ENCODE assay signal across 20 cellular contexts in the genomic region with DNA sequence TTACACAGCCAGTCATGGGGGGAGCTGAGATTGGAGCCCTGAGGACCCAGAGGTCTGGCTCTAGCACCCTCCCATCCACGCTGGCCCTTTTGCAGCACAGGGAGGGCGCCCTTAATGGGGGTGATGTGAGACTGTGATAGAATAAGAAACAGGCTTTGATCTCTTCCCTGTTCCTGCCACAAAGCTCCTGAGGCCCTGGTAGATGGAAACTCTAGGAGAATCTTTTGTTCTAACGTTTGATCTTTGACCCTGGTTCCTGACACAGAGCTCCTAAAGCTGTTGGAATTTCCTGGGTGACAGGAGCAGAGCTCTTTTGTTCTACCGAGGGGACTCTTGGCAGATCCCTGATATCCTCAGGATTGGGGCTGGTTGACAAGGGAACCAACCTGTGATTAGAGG. TPM values are rescaled to one million over a fixed set of nuclear protein-coding genes. Genes with fewer than 3 reads are reported as not detected.
DNase-seq lines count a peak whose midpoint lies in the region; ATAC-seq, FAIRE-seq and TF ChIP-seq lines count a peak whose summit lies in the region.
"Had no signal": no experiment of that assay in that cellular context is flagged by ENCODE, and none has a peak within 500 bp of the region (broad histone marks: within the 10 kb centered on the region; RNA-seq: fewer than 3 reads in every experiment).

No MANE protein-coding gene starts in this region.

- WGBS in liver = 55% methylated on average over 4 of the region's 4 CpGs

- TF ChIP-seq CTCF in HCT116 (IDR thresholded peaks at IDR 0.05 in 2 of 3, conservative IDR thresholded peaks at IDR 0.05 in 1 of 3; ENCODE audit: borderline replicate concordance in 1 of 3, insufficient read depth in 1 of 3, low read depth in 2 of 3, low read length in 2 of 3) (no peak), liver (IDR thresholded peaks at IDR 0.05; ENCODE audit: low read depth, low read length, missing input control) (no peak), mucosa of descending colon (IDR thresholded peaks at IDR 0.05) (no peak)

- no peaks in the 10 kb centered on the region for H3K9me2 ChIP-seq in HCT116 (ENCODE audit: insufficient read depth)

- peaks cover 12 to 16% (median 15%) of the 10 kb centered on the region in 11 experiments for H3K27me3 ChIP-seq in BLaER1 treated with 17β-estradiol and CSF1 and Interleukin-3, amounts not matched to agents 10 nM and 100 nM
- H3K27me3 ChIP-seq in HCT116 (ENCODE audit: insufficient read depth, low read length) (no peaks in the 10 kb centered on the region), liver (ENCODE audit: control insufficient read depth in 4 of 4, insufficient read depth in 4 of 4, low read length in 3 of 4) (no peaks in the 10 kb centered on the region)

- FAIRE-seq in GM19239 (lab: Jason Lieb, UNC) = no peak
- FAIRE-seq: D721Med, H54 had no signal

- intact Hi-C loops in HCT116 (cut with micrococcal nuclease) = no loop called here
- intact Hi-C loops in sciatic nerve (cut with DNase I) = no loop called here
- intact Hi-C loops in mucosa of descending colon (cut with DNase I, micrococcal nuclease) = no loop called here

- ATAC-seq in HCT116 (no peak), sciatic nerve (no peak), mucosa of descending colon (no peak)

- RAD21 ChIA-PET in HCT116 (lab: Charles Lee; ENCODE audit: low non-redundant PET in 1 of 2, low total read pairs in 2 of 2, uncharacterized antibody in 2 of 2, unreplicated experiment in 2 of 2) = no interaction called here

- peaks cover 0 to 10% (median 0%) of the 10 kb centered on the region in 11 experiments; a peak in 4 of 22 replicates for H4K20me1 ChIP-seq in BLaER1 treated with 17β-estradiol and CSF1 and Interleukin-3, amounts not matched to agents 10 nM and 100 nM
- H4K20me1 ChIP-seq in HCT116 (ENCODE audit: insufficient read depth) = no peaks in the 10 kb centered on the region

- no peaks in the 10 kb centered on the region for H3K79me2 ChIP-seq in HCT116 (ENCODE audit: insufficient read depth, low read length)

- peak overlapping the region in 9 of 11 experiments; percentile 15 to 80 (median 59); a peak in 15 of 22 replicates for H3K4me2 ChIP-seq in BLaER1 treated with 17β-estradiol and CSF1 and Interleukin-3, amounts not matched to agents 10 nM and 100 nM
- no peak overlapping the region for H3K4me2 ChIP-seq in HCT116 (ENCODE audit: low read length)

- H2AFZ ChIP-seq in HCT116 (ENCODE audit: low read depth, low read length, poor library complexity, severe bottlenecking) = no peak overlapping the region
- H2AFZ ChIP-seq: GM23248 had no signal

- H3K9me3 ChIP-seq in BLaER1 treated with 17β-estradiol and CSF1 and Interleukin-3, amounts not matched to agents 10 nM and 100 nM (replicated peaks in 1 of 11) = no peaks in the 10 kb centered on the region
- H3K9me3 ChIP-seq in HCT116 (ENCODE audit: control insufficient read depth in 1 of 2, insufficient read depth in 1 of 2, low read depth in 1 of 2, low read length in 2 of 2) (no peaks in the 10 kb centered on the region), liver (ENCODE audit: control insufficient read depth in 4 of 4, low read length in 3 of 4) (no peaks in the 10 kb centered on the region), mucosa of descending colon (no peaks in the 10 kb centered on the region)

- H3K36me3 ChIP-seq in BLaER1 treated with 17β-estradiol and CSF1 and Interleukin-3, amounts not matched to agents 10 nM and 100 nM = no peaks in the 10 kb centered on the region
- H3K36me3 ChIP-seq in HCT116 (ENCODE audit: control insufficient read depth in 1 of 2, insufficient read depth in 2 of 2, low read length in 2 of 2) (no peaks in the 10 kb centered on the region), liver (ENCODE audit: control insufficient read depth in 4 of 4, insufficient read depth in 3 of 4, low read depth in 1 of 4, low read length in 3 of 4) (no peaks in the 10 kb centered on the region), mucosa of descending colon (ENCODE audit: low read depth) (no peaks in the 10 kb centered on the region)

- DNase-seq in HCT116 (ENCODE audit: low read depth, low spot score) (no peak), sciatic nerve (ENCODE audit: low spot score) (peak; percentile 5), mucosa of descending colon (no peak), GM19239 (ENCODE audit: insufficient read length, low spot score) (no peak), OCI-M2 (lab: John Stamatoyannopoulos, UW; ENCODE audit: unreplicated experiment) (no peak), activated gamma-delta T cell (lab: John Stamatoyannopoulos, UW) (no peak)
- DNase-seq: ACHN; CD4-positive, alpha-beta memory T cell; DMS153; DMS79 treated with DMSO at 0.1 percent for 48 hours; EL; GDM1; GM23248; IMR-90 had no signal

- no peak overlapping the region for H3K4me3 ChIP-seq in BLaER1 treated with 17β-estradiol and CSF1 and Interleukin-3, amounts not matched to agents 10 nM and 100 nM
- no peak overlapping the region for H3K4me3 ChIP-seq in HCT116 (replicated peaks in 1 of 2; ENCODE audit: low read depth in 1 of 2, low read length in 2 of 2)
- H3K4me3 ChIP-seq in liver (ENCODE audit: low read depth in 1 of 3, low read length in 3 of 3) = no peak overlapping the region
- no peak overlapping the region for H3K4me3 ChIP-seq in mucosa of descending colon
- H3K4me3 ChIP-seq: GM23248 had no signal

- TF ChIP-seq RAD21 in HCT116 (IDR thresholded peaks at IDR 0.05; ENCODE audit: low read depth) (no peak), liver (IDR thresholded peaks at IDR 0.05) (no peak)

- H3K9ac ChIP-seq in BLaER1 treated with 17β-estradiol and CSF1 and Interleukin-3, amounts not matched to agents 10 nM and 100 nM = no peak overlapping the region
- H3K9ac ChIP-seq in HCT116 (ENCODE audit: low read length) (no peak overlapping the region), liver (ENCODE audit: low read depth in 1 of 2, low read length in 2 of 2) (no peak overlapping the region)
- H3K9ac ChIP-seq: GM23248 had no signal

- peaks cover 2 to 34% (median 19%) of the 10 kb centered on the region in 10 experiments; a peak in 19 of 20 replicates for H3K4me1 ChIP-seq in BLaER1 treated with 17β-estradiol and CSF1 and Interleukin-3, amounts not matched to agents 10 nM and 100 nM
- H3K4me1 ChIP-seq in HCT116 (ENCODE audit: control insufficient read depth in 1 of 2, insufficient read depth in 2 of 2, low read length in 2 of 2) (peaks cover 4% of the 10 kb centered on the region in 2 experiments; a peak in 2 of 4 replicates), liver (ENCODE audit: control insufficient read depth in 4 of 4, insufficient read depth in 4 of 4, low read length in 3 of 4) (peaks cover 16 to 86% (median 61%) of the 10 kb centered on the region in 4 donors), mucosa of descending colon (ENCODE audit: low read depth) (peaks cover 3% of the 10 kb centered on the region)

- no peak overlapping the region for H3K27ac ChIP-seq in BLaER1 treated with 17β-estradiol and CSF1 and Interleukin-3, amounts not matched to agents 10 nM and 100 nM
- H3K27ac ChIP-seq in HCT116 (ENCODE audit: low read depth, low read length) (no peak overlapping the region), liver (ENCODE audit: low read depth in 1 of 2, low read length in 2 of 2) (peak overlapping the region; percentile 31 to 87)
- H3K27ac ChIP-seq: C4-2B, GM23248 had no signal

- no peak for TF ChIP-seq POLR2A in HCT116 (IDR thresholded peaks at IDR 0.05; ENCODE audit: borderline replicate concordance, extremely low read depth, insufficient read depth, insufficient read length)

- POLR2A ChIA-PET in HCT116 (lab: Charles Lee) = no interaction called here

- CTCF ChIA-PET in HCT116 (lab: Charles Lee) = no interaction called here

- BruUV-seq in HCT116 (replicated peaks; lab: Mats Ljungman, UMichigan) = no TSS peak

TF ChIP-seq in HCT116, 20 proteins besides CTCF, POLR2A, EP300 and RAD21 (continues in another document):
- TF ChIP-seq ZNF274 (IDR thresholded peaks at IDR 0.05; ENCODE audit: low read depth, low read length) = no peak
- TF ChIP-seq CBX3 (IDR thresholded peaks at IDR 0.05; ENCODE audit: low read depth) = no peak
- peak; percentile 64 for TF ChIP-seq TCF7L2 (IDR thresholded peaks at IDR 0.05; ENCODE audit: borderline replicate concordance, extremely low read depth, insufficient read depth, insufficient read length)
- TF ChIP-seq FOSL1 (IDR thresholded peaks at IDR 0.05; ENCODE audit: low read depth) = no peak
- no peak for TF ChIP-seq ZFX (IDR thresholded peaks at IDR 0.05)
- TF ChIP-seq, protein P1, sequence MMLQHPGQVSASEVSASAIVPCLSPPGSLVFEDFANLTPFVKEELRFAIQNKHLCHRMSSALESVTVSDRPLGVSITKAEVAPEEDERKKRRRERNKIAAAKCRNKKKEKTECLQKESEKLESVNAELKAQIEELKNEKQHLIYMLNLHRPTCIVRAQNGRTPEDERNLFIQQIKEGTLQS (IDR thresholded peaks at IDR 0.05) = no peak

TF ChIP-seq in liver, 16 proteins besides CTCF, POLR2A, EP300 and RAD21 (continues in another document):
- TF ChIP-seq, protein P2, sequence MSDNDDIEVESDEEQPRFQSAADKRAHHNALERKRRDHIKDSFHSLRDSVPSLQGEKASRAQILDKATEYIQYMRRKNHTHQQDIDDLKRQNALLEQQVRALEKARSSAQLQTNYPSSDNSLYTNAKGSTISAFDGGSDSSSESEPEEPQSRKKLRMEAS (IDR thresholded peaks at IDR 0.05) = no peak
- TF ChIP-seq FOXA1 (IDR thresholded peaks at IDR 0.05) = no peak

RNA-seq across cellular contexts. Expression of a gene that starts 1.2 kb away (rescaled TPM):
- total RNA-seq in HCT116 (2021; ENCODE audit: unreplicated experiment) (not detected), liver (10 to 100 TPM in 1 of 2 donors, 1 to 10 TPM in 1; 5.9 to 28.4 TPM), sciatic nerve (not detected), mucosa of descending colon (not detected)
- 0.06 TPM in 1 of 2 replicates, not detected in the other for polyA plus RNA-seq in HCT116 (2012)
- polyA plus RNA-seq in liver = 10 to 100 TPM; 16.5 to 20.0 TPM
- total RNA-seq: A172; CD4-positive, alpha-beta memory T cell; GM23248; IMR-90 had no signal
- polyA plus RNA-seq: CD4-positive, alpha-beta memory T cell; GM23248; IMR-90 had no signal

RNA-seq across cellular contexts. Expression of a gene that starts 5.2 kb away (rescaled TPM):
- total RNA-seq in HCT116 (2021; ENCODE audit: unreplicated experiment) = 0.91 TPM
- 0.39 and 0.57 TPM in 2 replicates for polyA plus RNA-seq in HCT116 (2012)
- 10 to 100 TPM; 19.7 to 39.1 TPM for total RNA-seq in liver
- polyA plus RNA-seq in liver = 10 to 100 TPM; 22.1 to 28.3 TPM
- 0.89 TPM for total RNA-seq in sciatic nerve
- total RNA-seq in mucosa of descending colon = 1 to 10 TPM in 1 of 3 donors, under 1 TPM in 2; 0.27 to 5.7 (median 0.98) TPM
- total RNA-seq: A172, GM23248, IMR-90 had no signal
- polyA plus RNA-seq: CD4-positive, alpha-beta memory T cell; IMR-90 had no signal

RNA-seq across cellular contexts. Expression of a gene that starts 40.0 kb away (rescaled TPM):
- total RNA-seq in HCT116 (2021; ENCODE audit: unreplicated experiment) = not detected
- 0.05 TPM in 1 of 2 replicates, not detected in the other for polyA plus RNA-seq in HCT116 (2012)
- total RNA-seq in liver = not detected
- polyA plus RNA-seq in liver = not detected
- not detected for total RNA-seq in sciatic nerve
- total RNA-seq in mucosa of descending colon = not detected
- total RNA-seq: A172; CD4-positive, alpha-beta memory T cell; GM23248; IMR-90 had no signal
- polyA plus RNA-seq: CD4-positive, alpha-beta memory T cell; GM23248; IMR-90 had no signal

RNA-seq across cellular contexts. Expression of a gene that starts 43.1 kb away (rescaled TPM):
- total RNA-seq in HCT116 (2021; ENCODE audit: unreplicated experiment) (29.9 TPM), liver (10 to 100 TPM; 17.2 to 42.3 TPM), sciatic nerve (39.7 TPM), mucosa of descending colon (10 to 100 TPM; 28.7 to 39.4 (median 37.7) TPM)
- polyA plus RNA-seq in HCT116 (2012) = 22.5 and 23.2 TPM in 2 replicates
- 10 to 100 TPM in 1 of 2 donors, 1 to 10 TPM in 1; 7.0 to 10.5 TPM for polyA plus RNA-seq in liver

Comparison
In these comparisons a context has a peak if more than half of its experiments do, and no peak if none do; other contexts are left out.
1. H3K27ac ChIP-seq: peak in liver (2 of 2); none in BLaER1 treated with 17β-estradiol and CSF1 and Interleukin-3, amounts not matched to agents 10 nM and 100 nM (0 of 11) and HCT116 (single experiment).